9 cellular contexts compared by ENCODE assay signal in genomic region chr17:933168-934083, GRCh38. TPM values are rescaled to one million over a fixed set of nuclear protein-coding genes. Genes with fewer than 3 reads are reported as not detected.
DNase-seq lines count a peak whose midpoint lies in the region; ATAC-seq, FAIRE-seq and TF ChIP-seq lines count a peak whose summit lies in the region.
"Had no signal": no experiment of that assay in that cellular context is flagged by ENCODE, and none has a peak within 500 bp of the region (broad histone marks: within the 10 kb centered on the region; RNA-seq: fewer than 3 reads in every experiment).

No MANE protein-coding gene starts in this region.

- DNase-seq in HK-2 (ENCODE audit: unreplicated experiment): peak; percentile 87
- DNase-seq in astrocyte (ENCODE audit: low read depth): peak; percentile 100
- no peak for DNase-seq in central memory CD4-positive, alpha-beta T cell
- DNase-seq in hypothalamus (lab: John Stamatoyannopoulos, UW): no peak
- DNase-seq in medulla oblongata (ENCODE audit: extremely low spot score): no peak

- peaks cover 44% of the 10 kb centered on the region for H3K4me1 Mint-ChIP-seq in astrocyte (ENCODE audit: low read depth, unreplicated experiment)

- peak overlapping the region; percentile 93 for H3K27ac Mint-ChIP-seq in astrocyte (ENCODE audit: unreplicated experiment)

- H3K36me3 ChIP-seq in astrocyte (ENCODE audit: insufficient read depth, low read length) (no peaks in the 10 kb centered on the region), iPS-18a (ENCODE audit: control insufficient read depth, low read depth, low read length) (no peaks in the 10 kb centered on the region)

- H3K36me3 Mint-ChIP-seq in astrocyte (ENCODE audit: low read depth, unreplicated experiment): peaks cover 17% of the 10 kb centered on the region

- no peak for TF ChIP-seq CTCF in astrocyte (IDR thresholded peaks at IDR 0.05; ENCODE audit: insufficient read depth, low read depth, low read length)

- H3K27me3 ChIP-seq in astrocyte (ENCODE audit: insufficient read depth, low read length) (no peaks in the 10 kb centered on the region), iPS-18a (ENCODE audit: control insufficient read depth, insufficient read depth, low read length) (no peaks in the 10 kb centered on the region)

- peaks cover 32% of the 10 kb centered on the region for H4K20me1 ChIP-seq in astrocyte (ENCODE audit: insufficient read depth, low read length)

- H3K27ac ChIP-seq in astrocyte (ENCODE audit: low read depth, low read length) (peak overlapping the region; percentile 80), iPS-18a (ENCODE audit: low read length) (peak overlapping the region; percentile 64), temporal lobe (ENCODE audit: low read depth, low read length) (peak overlapping the region; percentile 3)

- H3K27me3 Mint-ChIP-seq in astrocyte (ENCODE audit: low read depth, unreplicated experiment): no peaks in the 10 kb centered on the region

- H3K79me2 ChIP-seq in astrocyte (ENCODE audit: insufficient read depth, low read length): peaks cover 60% of the 10 kb centered on the region

- H3K9me3 Mint-ChIP-seq in astrocyte (ENCODE audit: unreplicated experiment): no peaks in the 10 kb centered on the region

- H3K4me1 ChIP-seq in astrocyte (ENCODE audit: insufficient read depth, low read length) (peaks cover 36% of the 10 kb centered on the region), iPS-18a (ENCODE audit: control insufficient read depth, low read depth, low read length) (peaks cover 10% of the 10 kb centered on the region)

- H3K9me3 ChIP-seq in astrocyte (ENCODE audit: insufficient read depth, low read depth, low read length): no peaks in the 10 kb centered on the region
- no peaks in the 10 kb centered on the region for H3K9me3 ChIP-seq in iPS-18a (ENCODE audit: control insufficient read depth, low read depth, low read length)

- no peak for ATAC-seq in GM21786 (IDR thresholded peaks at IDR 0.05; ENCODE audit: unreplicated experiment)

- H3K4me2 ChIP-seq in astrocyte (ENCODE audit: low read length): peak overlapping the region; percentile 82

- H3K4me3 Mint-ChIP-seq in astrocyte (ENCODE audit: unreplicated experiment): peak overlapping the region; percentile 58

- H3K9ac ChIP-seq in astrocyte (ENCODE audit: low read length) (peak overlapping the region; percentile 78), iPS-18a (ENCODE audit: low read length) (no peak overlapping the region)

- FAIRE-seq in astrocyte (lab: Jason Lieb, UNC): peak; percentile 95
- FAIRE-seq: colon had no signal

- H3K4me3 ChIP-seq in astrocyte (ENCODE audit: insufficient read depth, low read depth, low read length) (no peak overlapping the region), iPS-18a (ENCODE audit: low read length) (no peak overlapping the region)

- H2AFZ ChIP-seq in astrocyte (ENCODE audit: low read depth, low read length): no peak overlapping the region

RNA-seq across cellular contexts. Expression of gene NXN, which starts 46.1 kb away (rescaled TPM):
- total RNA-seq in astrocyte (104 and 106 TPM in 2 replicates), temporal lobe (15.0 TPM)

Comparison
In these comparisons a context has a peak if more than half of its experiments do, and no peak if none do; other contexts are left out.
1. DNase-seq: peak in HK-2 (single experiment) and astrocyte (single experiment); none in central memory CD4-positive, alpha-beta T cell (single experiment), hypothalamus (0 of 51) and medulla oblongata (single experiment).
2. H3K27ac ChIP-seq: peak in every context shown above with its lines; median percentile 80 in astrocyte; 64 in iPS-18a; 3 in temporal lobe.